Comparison of ENCODE assay signal across 8 cellular contexts in genomic region chr13:69857188-69857821, GRCh38.
DNase-seq lines count a peak whose midpoint lies in the region; ATAC-seq, FAIRE-seq and TF ChIP-seq lines count a peak whose summit lies in the region.

No MANE protein-coding gene starts in this region.

- no peak overlapping the region for H3K4me3 Mint-ChIP-seq in mesothelial cell of epicardium
- H3K4me3 Mint-ChIP-seq in naive thymus-derived CD4-positive, alpha-beta T cell: no peak overlapping the region
- no peak overlapping the region for H3K4me3 Mint-ChIP-seq in activated T-cell treated with anti-CD3 and anti-CD28 coated beads, Interleukin-2, amount 50 U/mL, for 72 hours

- H3K27me3 Mint-ChIP-seq in mesothelial cell of epicardium (ENCODE audit: low read depth): no peaks in the 10 kb centered on the region
- H3K27me3 Mint-ChIP-seq in naive thymus-derived CD4-positive, alpha-beta T cell: no peaks in the 10 kb centered on the region
- H3K27me3 Mint-ChIP-seq in activated T-cell treated with anti-CD3 and anti-CD28 coated beads, Interleukin-2, amount 50 U/mL, for 72 hours (ENCODE audit: low read depth): no peaks in the 10 kb centered on the region

- H3K4me1 Mint-ChIP-seq in mesothelial cell of epicardium: peaks cover 10% of the 10 kb centered on the region
- no peaks in the 10 kb centered on the region for H3K4me1 Mint-ChIP-seq in naive thymus-derived CD4-positive, alpha-beta T cell
- no peaks in the 10 kb centered on the region for H3K4me1 Mint-ChIP-seq in activated T-cell treated with anti-CD3 and anti-CD28 coated beads, Interleukin-2, amount 50 U/mL, for 72 hours (ENCODE audit: low read depth)

- intact Hi-C loops in naive thymus-derived CD4-positive, alpha-beta T cell (cut with micrococcal nuclease): no loop called here

- H3K4me3 ChIP-seq in cardiac fibroblast (replicated peaks in 1 of 2; ENCODE audit: low read depth in 2 of 2, low read length in 2 of 2): no peak overlapping the region
- no peak overlapping the region for H3K4me3 ChIP-seq in naive thymus-derived CD4-positive, alpha-beta T cell (ENCODE audit: low read length)

- CTCF ChIA-PET in naive thymus-derived CD4-positive, alpha-beta T cell (lab: Charles Lee): no interaction called here

- no peaks in the 10 kb centered on the region for H3K9me3 ChIP-seq in naive thymus-derived CD4-positive, alpha-beta T cell (ENCODE audit: control insufficient read depth in 2 of 3, low read length in 3 of 3)

- FAIRE-seq in D721Med (lab: Jason Lieb, UNC): peak; percentile 79

- no peak overlapping the region for H3K27ac ChIP-seq in naive thymus-derived CD4-positive, alpha-beta T cell (ENCODE audit: low read depth, low read length)

- POLR2A ChIA-PET in naive thymus-derived CD4-positive, alpha-beta T cell (lab: Charles Lee): no interaction called here

- H3K4me1 ChIP-seq in naive thymus-derived CD4-positive, alpha-beta T cell (ENCODE audit: control insufficient read depth in 2 of 2, insufficient read depth in 2 of 2, low read length in 2 of 2): no peaks in the 10 kb centered on the region

- DNase-seq in D721Med (ENCODE audit: insufficient read length, low spot score) (no peak), NCI-H524 treated with DMSO at 0.1 percent for 48 hours (lab: John Stamatoyannopoulos, UW) (peak; percentile 34), cardiac fibroblast (ENCODE audit: low read depth in 2 of 2) (peak; percentile 38 to 57), mesothelial cell of epicardium (ENCODE audit: low spot score in 2 of 2, unreplicated experiment in 2 of 2) (no peak)
- no peak for DNase-seq in naive thymus-derived CD4-positive, alpha-beta T cell
- DNase-seq in activated T-cell treated with anti-CD3 and anti-CD28 coated beads, Interleukin-2, amount 50 U/mL, for 72 hours: no peak

- no peaks in the 10 kb centered on the region for H3K36me3 Mint-ChIP-seq in mesothelial cell of epicardium
- H3K36me3 Mint-ChIP-seq in naive thymus-derived CD4-positive, alpha-beta T cell: no peaks in the 10 kb centered on the region
- H3K36me3 Mint-ChIP-seq in activated T-cell treated with anti-CD3 and anti-CD28 coated beads, Interleukin-2, amount 50 U/mL, for 72 hours (ENCODE audit: insufficient read depth in 2 of 2): no peaks in the 10 kb centered on the region

- no peaks in the 10 kb centered on the region for H3K36me3 ChIP-seq in naive thymus-derived CD4-positive, alpha-beta T cell (ENCODE audit: control insufficient read depth in 2 of 3, insufficient read depth in 3 of 3, low read length in 3 of 3)

- peak; percentile 86 for ATAC-seq in GM19463 (IDR thresholded peaks at IDR 0.05; ENCODE audit: unreplicated experiment)
- ATAC-seq in HG03442 (IDR thresholded peaks at IDR 0.05; ENCODE audit: unreplicated experiment): peak; percentile 95
- no peak for ATAC-seq in naive thymus-derived CD4-positive, alpha-beta T cell
- ATAC-seq in activated T-cell treated with anti-CD3 and anti-CD28 coated beads, Interleukin-2, amount 50 U/mL, for 72 hours (replicated peaks in 1 of 2): no peak

- H3K9me3 Mint-ChIP-seq in mesothelial cell of epicardium: peaks cover 15% of the 10 kb centered on the region
- peaks cover 0 to 4% (median 0%) of the 10 kb centered on the region in 11 donors for H3K9me3 Mint-ChIP-seq in naive thymus-derived CD4-positive, alpha-beta T cell
- peaks cover 0 to 4% of the 10 kb centered on the region in 2 donors for H3K9me3 Mint-ChIP-seq in activated T-cell treated with anti-CD3 and anti-CD28 coated beads, Interleukin-2, amount 50 U/mL, for 72 hours

- H3K27me3 ChIP-seq in naive thymus-derived CD4-positive, alpha-beta T cell (ENCODE audit: control insufficient read depth in 2 of 2, insufficient read depth in 2 of 2, low read length in 2 of 2): no peaks in the 10 kb centered on the region

- peak; percentile 78 for TF ChIP-seq CTCF in D721Med (IDR thresholded peaks at IDR 0.05; ENCODE audit: insufficient read depth, missing control alignments)
- peak; percentile 49 for TF ChIP-seq CTCF in cardiac fibroblast (IDR thresholded peaks at IDR 0.05; ENCODE audit: low read depth, low read length)
- peak; percentile 87 for TF ChIP-seq CTCF in mesothelial cell of epicardium (IDR thresholded peaks at IDR 0.05; ENCODE audit: unreplicated experiment)

- peak overlapping the region; percentile 35 for H3K27ac Mint-ChIP-seq in mesothelial cell of epicardium
- H3K27ac Mint-ChIP-seq in naive thymus-derived CD4-positive, alpha-beta T cell: no peak overlapping the region
- no peak overlapping the region for H3K27ac Mint-ChIP-seq in activated T-cell treated with anti-CD3 and anti-CD28 coated beads, Interleukin-2, amount 50 U/mL, for 72 hours

Comparison
In these comparisons a context has a peak if more than half of its experiments do, and no peak if none do; other contexts are left out.
1. DNase-seq: peak in NCI-H524 treated with DMSO at 0.1 percent for 48 hours (single experiment) and cardiac fibroblast (2 of 2); none in D721Med (single experiment), mesothelial cell of epicardium (0 of 2), naive thymus-derived CD4-positive, alpha-beta T cell (0 of 9) and activated T-cell treated with anti-CD3 and anti-CD28 coated beads, Interleukin-2, amount 50 U/mL, for 72 hours (0 of 2).
2. ATAC-seq: peak in GM19463 (single experiment) and HG03442 (single experiment); none in naive thymus-derived CD4-positive, alpha-beta T cell (single experiment) and activated T-cell treated with anti-CD3 and anti-CD28 coated beads, Interleukin-2, amount 50 U/mL, for 72 hours (0 of 2).
3. Peak in every context shown above with its lines, with median percentiles within 50 percentile points of each other: CTCF ChIP-seq.